Comparison of ENCODE assay signal across 22 cellular contexts in genomic region chr7:94304878-94305277, GRCh38.
"Had no signal": no experiment of that assay in that cellular context is flagged by ENCODE, and none has a peak within 500 bp of the region (broad histone marks: within the 10 kb centered on the region; RNA-seq: fewer than 3 reads in every experiment).

No MANE protein-coding gene starts in this region.

- H3K27ac ChIP-seq: brain microvascular endothelial cell, foreskin keratinocyte, neutrophil, parathyroid adenoma had no signal

- H3K4me3 ChIP-seq: dorsolateral prefrontal cortex, upper lobe of right lung had no signal

- H3K36me3 ChIP-seq: brain microvascular endothelial cell, neutrophil, upper lobe of right lung had no signal

- H3K27me3 ChIP-seq: brain microvascular endothelial cell, foreskin keratinocyte, neutrophil, upper lobe of right lung had no signal

- H3K9me3 ChIP-seq: neutrophil, upper lobe of right lung had no signal

- H3K27ac Mint-ChIP-seq: activated B cell treated with CpG ODN at 0.5 μM for 24 hours; activated CD4-positive, alpha-beta memory T cell treated with anti-CD3 and anti-CD28 coated beads for 36 hours; activated naive CD8-positive, alpha-beta T cell treated with anti-CD3 and anti-CD28 coated beads, Interleukin-2, amount 10 ng/mL, durations not matched to agents 7 days and 5 days; activated T-helper 1 cell treated with anti-CD3 and anti-CD28 coated beads, Interleukin-12 subunit alpha, Interleukin-12 subunit beta, Interleukin-2, Interleukin-4 antibody, amounts not matched to agents 30 ng/mL and 10 ng/mL and 1 ng/mL, durations not matched to agents 14 hours and 24 hours and 36 hours; memory B cell; natural killer cell had no signal

- DNase-seq: activated B cell treated with CpG ODN at 0.5 μM for 24 hours; activated CD4-positive, alpha-beta memory T cell treated with anti-CD3 and anti-CD28 coated beads for 36 hours; activated CD4-positive, alpha-beta T cell treated with anti-CD3 and anti-CD28 coated beads for 4 hours; activated gamma-delta T cell treated with Interleukin-2 at 50 U/mL for 16 hours; activated naive CD8-positive, alpha-beta T cell treated with anti-CD3 and anti-CD28 coated beads, Interleukin-2, amount 10 ng/mL, durations not matched to agents 7 days and 5 days; activated T-cell treated with anti-CD3 and anti-CD28 coated beads for 4 hours; anterior cingulate cortex; brain microvascular endothelial cell; central memory CD4-positive, alpha-beta T cell; dorsolateral prefrontal cortex; foreskin keratinocyte; glutamatergic neuron; natural killer cell; retina; stimulated activated naive CD8-positive, alpha-beta T cell treated with anti-CD3 and anti-CD28 coated beads, Interleukin-15, Interleukin-2, amounts not matched to agents 100 U/mL and 50 U/mL, for 24 hours; T-helper 1 cell; T-helper 9 cell; upper lobe of right lung had no signal

- H3K4me1 Mint-ChIP-seq: activated B cell treated with CpG ODN at 0.5 μM for 24 hours; activated naive CD8-positive, alpha-beta T cell treated with anti-CD3 and anti-CD28 coated beads, Interleukin-2, amount 10 ng/mL, durations not matched to agents 7 days and 5 days; natural killer cell had no signal

- H3K9me3 Mint-ChIP-seq: activated B cell treated with CpG ODN at 0.5 μM for 24 hours; activated T-helper 1 cell treated with anti-CD3 and anti-CD28 coated beads, Interleukin-12 subunit alpha, Interleukin-12 subunit beta, Interleukin-2, Interleukin-4 antibody, amounts not matched to agents 30 ng/mL and 10 ng/mL and 1 ng/mL, durations not matched to agents 14 hours and 24 hours and 36 hours had no signal

- ATAC-seq: foreskin keratinocyte; natural killer cell; stimulated activated naive CD8-positive, alpha-beta T cell treated with anti-CD3 and anti-CD28 coated beads, Interleukin-15, Interleukin-2, amounts not matched to agents 100 U/mL and 50 U/mL, for 24 hours; upper lobe of right lung had no signal

- H3K36me3 Mint-ChIP-seq: activated CD4-positive, alpha-beta memory T cell treated with anti-CD3 and anti-CD28 coated beads for 36 hours; activated naive CD8-positive, alpha-beta T cell treated with anti-CD3 and anti-CD28 coated beads, Interleukin-2, amount 10 ng/mL, durations not matched to agents 7 days and 5 days; natural killer cell had no signal

- H3K4me3 Mint-ChIP-seq: activated B cell treated with CpG ODN at 0.5 μM for 24 hours; activated CD4-positive, alpha-beta memory T cell treated with anti-CD3 and anti-CD28 coated beads for 36 hours; activated naive CD8-positive, alpha-beta T cell treated with anti-CD3 and anti-CD28 coated beads, Interleukin-2, amount 10 ng/mL, durations not matched to agents 7 days and 5 days; activated T-helper 1 cell treated with anti-CD3 and anti-CD28 coated beads, Interleukin-12 subunit alpha, Interleukin-12 subunit beta, Interleukin-2, Interleukin-4 antibody, amounts not matched to agents 30 ng/mL and 10 ng/mL and 1 ng/mL, durations not matched to agents 14 hours and 24 hours and 36 hours; memory B cell; natural killer cell had no signal

- H3K27me3 Mint-ChIP-seq: activated CD4-positive, alpha-beta memory T cell treated with anti-CD3 and anti-CD28 coated beads for 36 hours had no signal
